ENCODE assay signal across 18 cellular contexts in genomic region chr12:5522358-5523335, GRCh38.
"Had no signal": no experiment of that assay in that cellular context is flagged by ENCODE, and none has a peak within 500 bp of the region (broad histone marks: within the 10 kb centered on the region; RNA-seq: fewer than 3 reads in every experiment).

No MANE protein-coding gene starts in this region.

- H3K4me3 ChIP-seq: dorsolateral prefrontal cortex, heart left ventricle, left ventricle myocardium inferior, pancreas, testis had no signal

- H3K27me3 ChIP-seq: heart left ventricle, pancreas, testis had no signal

- H3K27ac ChIP-seq: dorsolateral prefrontal cortex, heart left ventricle, left ventricle myocardium inferior, pancreas, testis had no signal

- H3K9me3 ChIP-seq: heart left ventricle, left ventricle myocardium inferior, pancreas, testis had no signal

- H3K27me3 Mint-ChIP-seq: activated CD8-positive, alpha-beta memory T cell treated with anti-CD3 and anti-CD28 coated beads, Interleukin-2, amount 10 ng/mL, durations not matched to agents 7 days and 5 days; activated naive CD4-positive, alpha-beta T cell treated with anti-CD3 and anti-CD28 coated beads, Interleukin-2, amount 50 U/mL, for 24 hours; activated T-cell treated with anti-CD3 and anti-CD28 coated beads, Interleukin-2, amount 50 U/mL, for 24 hours; stimulated activated naive CD8-positive, alpha-beta T cell treated with anti-CD3 and anti-CD28 coated beads, Interleukin-15, Interleukin-2, amounts not matched to agents 100 ng/mL and 50 ng/mL, for 24 hours had no signal

- DNase-seq: activated CD4-positive, alpha-beta T cell treated with anti-CD3 and anti-CD28 coated beads, Interleukin-2, amount 50 U/mL, for 48 hours; activated CD8-positive, alpha-beta memory T cell treated with anti-CD3 and anti-CD28 coated beads, Interleukin-2, amount 10 ng/mL, durations not matched to agents 7 days and 5 days; activated effector memory CD4-positive, alpha-beta T cell treated with Interleukin-2 at 50 U/mL for 16 hours; activated T-cell treated with anti-CD3 and anti-CD28 coated beads, Interleukin-2, amount 50 U/mL, for 24 hours; amygdala; cerebellar nuclear complex; dorsolateral prefrontal cortex; heart left ventricle; left ventricle myocardium inferior; mesendoderm; pancreas; stimulated activated CD4-positive, alpha-beta T cell treated with anti-CD3 and anti-CD28 coated beads, Interleukin-4, amount 100 ng/mL, for 1 hour; stimulated activated CD8-positive, alpha-beta memory T cell treated with anti-CD3 and anti-CD28 coated beads, Interleukin-4, amount 100 ng/mL, for 48 hours; testis had no signal

- H3K27ac Mint-ChIP-seq: activated CD8-positive, alpha-beta memory T cell treated with anti-CD3 and anti-CD28 coated beads, Interleukin-2, amount 10 ng/mL, durations not matched to agents 7 days and 5 days; activated naive CD4-positive, alpha-beta T cell treated with anti-CD3 and anti-CD28 coated beads, Interleukin-2, amount 50 U/mL, for 24 hours; activated T-cell treated with anti-CD3 and anti-CD28 coated beads, Interleukin-2, amount 50 U/mL, for 24 hours; stimulated activated naive CD8-positive, alpha-beta T cell treated with anti-CD3 and anti-CD28 coated beads, Interleukin-15, Interleukin-2, amounts not matched to agents 100 ng/mL and 50 ng/mL, for 24 hours had no signal

- H3K36me3 Mint-ChIP-seq: activated CD8-positive, alpha-beta memory T cell treated with anti-CD3 and anti-CD28 coated beads, Interleukin-2, amount 10 ng/mL, durations not matched to agents 7 days and 5 days; activated naive CD4-positive, alpha-beta T cell treated with anti-CD3 and anti-CD28 coated beads, Interleukin-2, amount 50 U/mL, for 24 hours had no signal

- H3K4me1 ChIP-seq: heart left ventricle, left ventricle myocardium inferior, pancreas, testis had no signal

- H3K4me3 Mint-ChIP-seq: activated CD8-positive, alpha-beta memory T cell treated with anti-CD3 and anti-CD28 coated beads, Interleukin-2, amount 10 ng/mL, durations not matched to agents 7 days and 5 days; activated naive CD4-positive, alpha-beta T cell treated with anti-CD3 and anti-CD28 coated beads, Interleukin-2, amount 50 U/mL, for 24 hours; activated T-cell treated with anti-CD3 and anti-CD28 coated beads, Interleukin-2, amount 50 U/mL, for 24 hours; stimulated activated naive CD8-positive, alpha-beta T cell treated with anti-CD3 and anti-CD28 coated beads, Interleukin-15, Interleukin-2, amounts not matched to agents 100 ng/mL and 50 ng/mL, for 24 hours had no signal

- H3K36me3 ChIP-seq: heart left ventricle, left ventricle myocardium inferior, pancreas had no signal

- H3K9me3 Mint-ChIP-seq: activated naive CD4-positive, alpha-beta T cell treated with anti-CD3 and anti-CD28 coated beads, Interleukin-2, amount 50 U/mL, for 24 hours; activated T-cell treated with anti-CD3 and anti-CD28 coated beads, Interleukin-2, amount 50 U/mL, for 24 hours; stimulated activated naive CD8-positive, alpha-beta T cell treated with anti-CD3 and anti-CD28 coated beads, Interleukin-15, Interleukin-2, amounts not matched to agents 100 ng/mL and 50 ng/mL, for 24 hours had no signal

- ATAC-seq: activated CD4-positive, CD25-positive, alpha-beta regulatory T cell treated with anti-CD3 and anti-CD28 coated beads, Interleukin-2, amount 50 U/mL, for 24 hours; activated CD8-positive, alpha-beta memory T cell treated with anti-CD3 and anti-CD28 coated beads, Interleukin-2, amount 10 ng/mL, durations not matched to agents 7 days and 5 days; esophagus mucosa; heart left ventricle; pancreas had no signal

- H3K4me1 Mint-ChIP-seq: activated CD8-positive, alpha-beta memory T cell treated with anti-CD3 and anti-CD28 coated beads, Interleukin-2, amount 10 ng/mL, durations not matched to agents 7 days and 5 days; activated naive CD4-positive, alpha-beta T cell treated with anti-CD3 and anti-CD28 coated beads, Interleukin-2, amount 50 U/mL, for 24 hours had no signal
